In the genomic region with DNA sequence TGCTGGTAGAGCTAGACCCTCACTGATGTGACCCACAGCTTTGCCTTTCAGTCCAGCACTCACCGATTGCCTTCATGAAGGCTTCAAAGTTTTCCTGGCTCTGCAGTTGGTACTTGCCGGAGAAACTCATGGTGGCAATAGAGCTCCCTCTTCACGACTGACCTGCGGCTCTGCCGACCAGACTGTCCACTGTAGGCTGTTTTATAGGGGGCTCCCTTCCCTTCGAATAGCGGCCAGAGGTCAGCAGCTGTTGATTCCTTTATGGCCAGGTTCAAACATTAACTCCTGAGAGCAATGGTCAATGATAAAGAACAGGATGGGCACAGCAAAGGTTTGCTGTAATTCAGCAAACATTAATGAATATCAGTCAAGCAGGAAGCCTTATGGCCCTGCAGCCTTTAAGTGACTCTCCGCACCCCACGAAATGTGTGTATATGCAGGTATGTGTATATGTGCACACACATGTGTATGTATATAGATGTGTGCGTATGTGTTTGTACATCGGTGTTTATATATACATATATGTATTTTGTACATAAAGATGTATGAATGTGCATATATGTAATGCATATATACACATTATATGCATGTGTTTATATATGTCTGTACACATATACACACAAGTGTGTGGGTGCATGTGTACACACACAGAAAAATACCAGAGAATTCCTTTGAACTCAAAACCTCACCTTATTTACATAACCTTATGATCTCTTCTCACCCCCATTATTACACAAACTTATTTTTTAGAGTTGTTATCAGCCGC, we compare ENCODE assay signal across 1 cellular context.
TF ChIP-seq lines count a peak whose summit lies in the region.

TSS of gene FABP1 (minus strand) at position 175 of the 766 bp plus-strand sequence. CDS start at position 130, 45 bp downstream.

TF ChIP-seq in HepG2, 621 proteins besides CTCF, POLR2A, EP300 and RAD21 (continued from another document and continues in another):
- TF ChIP-seq ZNF503 (CRISPR knock-in tag; IDR thresholded peaks at IDR 0.05) (peak; percentile 71), ZNF414 (CRISPR knock-in tag; IDR thresholded peaks at IDR 0.05) (0 out of 2 replicates have a peak, but pooled peaks have one; percentile 35), NR1H2 (CRISPR knock-in tag; IDR thresholded peaks at IDR 0.05; ENCODE audit: borderline replicate concordance, low read depth) (no peak), MATR3 (CRISPR knock-in tag; IDR thresholded peaks at IDR 0.05) (no peak), SNRNP70 (IDR thresholded peaks at IDR 0.05; ENCODE audit: low read depth, low read length) (no peak), IRF2 (CRISPR knock-in tag; IDR thresholded peaks at IDR 0.05) (peak; percentile 71), HMGXB3 (CRISPR knock-in tag; IDR thresholded peaks at IDR 0.05; ENCODE audit: borderline replicate concordance) (peak; percentile 85), ARID3A (IDR thresholded peaks at IDR 0.05; ENCODE audit: low read depth, low read length) (peak; percentile 87), ZFY (CRISPR knock-in tag; IDR thresholded peaks at IDR 0.05) (peak; percentile 45; the same call in 1 of the 2 replicates), FOXJ3 (CRISPR knock-in tag; IDR thresholded peaks at IDR 0.05; ENCODE audit: borderline replicate concordance) (peak; percentile 90; the same call in 1 of the 2 replicates), ZNF562 (CRISPR knock-in tag; IDR thresholded peaks at IDR 0.05; ENCODE audit: borderline replicate concordance) (no peak), BRF2 (CRISPR knock-in tag; IDR thresholded peaks at IDR 0.05) (peak; percentile 94), ZNF230 (CRISPR knock-in tag; IDR thresholded peaks at IDR 0.05) (0 out of 2 replicates have a peak, but pooled peaks have one; percentile 80), ZNF816 (CRISPR knock-in tag; IDR thresholded peaks at IDR 0.05; ENCODE audit: borderline replicate concordance) (peak; percentile 98; the same call in 1 of the 2 replicates), ZNF234 (CRISPR knock-in tag; conservative IDR thresholded peaks at IDR 0.05) (no peak), TFE3 (CRISPR knock-in tag; IDR thresholded peaks at IDR 0.05) (peak; percentile 59), KLF9 (CRISPR knock-in tag; IDR thresholded peaks at IDR 0.05; ENCODE audit: low read depth) (0 out of 2 replicates have a peak, but pooled peaks have one; percentile 38), GTF2F1 (IDR thresholded peaks at IDR 0.05; ENCODE audit: low read length) (0 out of 2 replicates have a peak, but pooled peaks have one; percentile 52), PHF5A (CRISPR knock-in tag; IDR thresholded peaks at IDR 0.05; ENCODE audit: low read depth, unreplicated experiment) (no peak), MED1 (CRISPR knock-in tag; IDR thresholded peaks at IDR 0.05) (peak; percentile 96)
- TF ChIP-seq, protein P1, sequence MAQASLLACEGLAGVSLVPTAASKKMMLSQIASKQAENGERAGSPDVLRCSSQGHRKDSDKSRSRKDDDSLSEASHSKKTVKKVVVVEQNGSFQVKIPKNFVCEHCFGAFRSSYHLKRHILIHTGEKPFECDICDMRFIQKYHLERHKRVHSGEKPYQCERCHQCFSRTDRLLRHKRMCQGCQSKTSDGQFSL (CRISPR knock-in tag; IDR thresholded peaks at IDR 0.05): no peak; the same call in 1 of the 2 replicates
- TF ChIP-seq, protein P2, sequence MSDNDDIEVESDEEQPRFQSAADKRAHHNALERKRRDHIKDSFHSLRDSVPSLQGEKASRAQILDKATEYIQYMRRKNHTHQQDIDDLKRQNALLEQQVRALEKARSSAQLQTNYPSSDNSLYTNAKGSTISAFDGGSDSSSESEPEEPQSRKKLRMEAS (IDR thresholded peaks at IDR 0.05): peak; percentile 79
- TF ChIP-seq, protein P3, sequence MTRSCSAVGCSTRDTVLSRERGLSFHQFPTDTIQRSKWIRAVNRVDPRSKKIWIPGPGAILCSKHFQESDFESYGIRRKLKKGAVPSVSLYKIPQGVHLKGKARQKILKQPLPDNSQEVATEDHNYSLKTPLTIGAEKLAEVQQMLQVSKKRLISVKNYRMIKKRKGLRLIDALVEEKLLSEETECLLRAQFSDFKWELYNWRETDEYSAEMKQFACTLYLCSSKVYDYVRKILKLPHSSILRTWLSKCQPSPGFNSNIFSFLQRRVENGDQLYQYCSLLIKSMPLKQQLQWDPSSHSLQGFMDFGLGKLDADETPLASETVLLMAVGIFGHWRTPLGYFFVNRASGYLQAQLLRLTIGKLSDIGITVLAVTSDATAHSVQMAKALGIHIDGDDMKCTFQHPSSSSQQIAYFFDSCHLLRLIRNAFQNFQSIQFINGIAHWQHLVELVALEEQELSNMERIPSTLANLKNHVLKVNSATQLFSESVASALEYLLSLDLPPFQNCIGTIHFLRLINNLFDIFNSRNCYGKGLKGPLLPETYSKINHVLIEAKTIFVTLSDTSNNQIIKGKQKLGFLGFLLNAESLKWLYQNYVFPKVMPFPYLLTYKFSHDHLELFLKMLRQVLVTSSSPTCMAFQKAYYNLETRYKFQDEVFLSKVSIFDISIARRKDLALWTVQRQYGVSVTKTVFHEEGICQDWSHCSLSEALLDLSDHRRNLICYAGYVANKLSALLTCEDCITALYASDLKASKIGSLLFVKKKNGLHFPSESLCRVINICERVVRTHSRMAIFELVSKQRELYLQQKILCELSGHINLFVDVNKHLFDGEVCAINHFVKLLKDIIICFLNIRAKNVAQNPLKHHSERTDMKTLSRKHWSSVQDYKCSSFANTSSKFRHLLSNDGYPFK (CRISPR knock-in tag; IDR thresholded peaks at IDR 0.05; ENCODE audit: borderline replicate concordance): no peak; the same call in none of the 2 replicates
- TF ChIP-seq, protein P4, sequence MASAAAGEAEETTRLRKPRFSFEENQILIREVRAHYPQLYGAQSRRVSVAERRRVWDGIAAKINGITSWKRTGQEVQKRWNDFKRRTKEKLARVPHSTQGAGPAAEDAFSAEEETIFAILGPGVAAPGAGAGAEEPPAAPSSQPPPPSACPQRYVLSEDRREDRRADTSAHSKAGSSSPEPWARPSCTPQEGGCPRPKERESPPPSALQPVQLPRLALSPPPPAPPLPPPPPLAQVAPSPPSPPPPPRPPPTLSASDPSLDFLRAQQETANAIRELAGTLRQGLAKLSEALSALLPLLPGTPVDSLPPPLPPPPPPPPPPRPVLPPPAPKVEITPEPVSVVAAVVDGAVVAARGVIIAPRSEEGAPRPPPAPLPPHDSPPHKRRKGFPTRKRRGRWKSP (CRISPR knock-in tag; IDR thresholded peaks at IDR 0.05): peak; percentile 62; the same call in 1 of the 2 replicates
- TF ChIP-seq, protein P5, sequence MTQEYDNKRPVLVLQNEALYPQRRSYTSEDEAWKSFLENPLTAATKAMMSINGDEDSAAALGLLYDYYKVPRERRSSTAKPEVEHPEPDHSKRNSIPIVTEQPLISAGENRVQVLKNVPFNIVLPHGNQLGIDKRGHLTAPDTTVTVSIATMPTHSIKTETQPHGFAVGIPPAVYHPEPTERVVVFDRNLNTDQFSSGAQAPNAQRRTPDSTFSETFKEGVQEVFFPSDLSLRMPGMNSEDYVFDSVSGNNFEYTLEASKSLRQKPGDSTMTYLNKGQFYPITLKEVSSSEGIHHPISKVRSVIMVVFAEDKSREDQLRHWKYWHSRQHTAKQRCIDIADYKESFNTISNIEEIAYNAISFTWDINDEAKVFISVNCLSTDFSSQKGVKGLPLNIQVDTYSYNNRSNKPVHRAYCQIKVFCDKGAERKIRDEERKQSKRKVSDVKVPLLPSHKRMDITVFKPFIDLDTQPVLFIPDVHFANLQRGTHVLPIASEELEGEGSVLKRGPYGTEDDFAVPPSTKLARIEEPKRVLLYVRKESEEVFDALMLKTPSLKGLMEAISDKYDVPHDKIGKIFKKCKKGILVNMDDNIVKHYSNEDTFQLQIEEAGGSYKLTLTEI (CRISPR knock-in tag; conservative IDR thresholded peaks at IDR 0.05): peak; percentile 28; the same call in 1 of the 2 replicates
- TF ChIP-seq, protein P6, sequence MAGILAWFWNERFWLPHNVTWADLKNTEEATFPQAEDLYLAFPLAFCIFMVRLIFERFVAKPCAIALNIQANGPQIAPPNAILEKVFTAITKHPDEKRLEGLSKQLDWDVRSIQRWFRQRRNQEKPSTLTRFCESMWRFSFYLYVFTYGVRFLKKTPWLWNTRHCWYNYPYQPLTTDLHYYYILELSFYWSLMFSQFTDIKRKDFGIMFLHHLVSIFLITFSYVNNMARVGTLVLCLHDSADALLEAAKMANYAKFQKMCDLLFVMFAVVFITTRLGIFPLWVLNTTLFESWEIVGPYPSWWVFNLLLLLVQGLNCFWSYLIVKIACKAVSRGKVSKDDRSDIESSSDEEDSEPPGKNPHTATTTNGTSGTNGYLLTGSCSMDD (CRISPR knock-in tag; IDR thresholded peaks at IDR 0.05): no peak
